ENCODE assay signal across 1 cellular context in genomic region chr14:48614003-48614402, GRCh38.
TF ChIP-seq lines count a peak whose summit lies in the region.

No MANE protein-coding gene starts in this region.

TF ChIP-seq in IMR-90, 13 proteins besides CTCF, POLR2A, EP300 and RAD21 (continued from another document):
- TF ChIP-seq NFE2L2 (IDR thresholded peaks at IDR 0.05; ENCODE audit: low read depth, low read length) = no peak
